In the genomic region with DNA sequence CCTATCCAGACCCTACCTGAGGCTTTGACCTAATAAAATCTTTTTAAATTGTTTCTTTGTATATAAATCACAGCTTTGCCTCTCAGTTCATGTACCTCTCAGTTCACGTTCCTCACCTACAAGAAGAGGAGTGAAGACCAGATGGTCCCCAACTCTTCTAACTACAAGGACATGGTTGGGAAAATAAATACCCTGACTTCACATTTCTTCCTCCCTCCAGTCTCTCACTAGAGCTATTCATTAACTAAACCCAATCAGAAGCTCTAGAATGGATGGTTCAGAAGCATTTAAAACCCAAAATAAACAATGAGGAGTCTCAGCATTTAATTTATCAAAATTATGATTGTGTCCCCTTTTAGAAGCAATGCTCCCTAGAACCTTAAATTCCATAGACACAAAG, we compare ENCODE assay signal across 22 cellular contexts.
DNase-seq lines count a peak whose midpoint lies in the region; ATAC-seq, FAIRE-seq and TF ChIP-seq lines count a peak whose summit lies in the region.
"Had no signal": no experiment of that assay in that cellular context is flagged by ENCODE, and none has a peak within 500 bp of the region (broad histone marks: within the 10 kb centered on the region; RNA-seq: fewer than 3 reads in every experiment).

No MANE protein-coding gene starts in this region.

- H3K4me3 Mint-ChIP-seq in Caco-2 (ENCODE audit: unreplicated experiment) = peak overlapping the region; percentile 56
- H3K4me3 Mint-ChIP-seq: CD4-positive, CD25-positive, alpha-beta regulatory T cell; GM23338 had no signal

- H3K4me3 ChIP-seq in Caco-2 (ENCODE audit: low read depth, low read length) (no peak overlapping the region), colonic mucosa (no peak overlapping the region), liver (ENCODE audit: low read depth in 1 of 3, low read length in 3 of 3) (no peak overlapping the region), small intestine (ENCODE audit: low read depth in 1 of 2, low read length in 2 of 2) (no peak overlapping the region), esophagus muscularis mucosa (no peak overlapping the region)
- H3K4me3 ChIP-seq: GM23338, HAP-1, PC-9 had no signal

- intact Hi-C loops in Caco-2 (cut with micrococcal nuclease; ENCODE audit: unreplicated experiment) (loop anchor here (5.0 kb wide), 2 partner anchors 48 to 148 kb away; no protein-coding TSS in a partner anchor), colonic mucosa (cut with DNase I) (no loop called here), esophagus muscularis mucosa (cut with DNase I) (no loop called here), left cardiac atrium (cut with DNase I) (no loop called here)

- DNase-seq in Caco-2 (peak in 1 of 2 experiments; percentile 18), colonic mucosa (no peak), small intestine (peak; percentile 17), esophagus muscularis mucosa (ENCODE audit: extremely low spot score) (no peak), left cardiac atrium (no peak)
- DNase-seq: BE2C; CD4-positive, CD25-positive, alpha-beta regulatory T cell; DMS153; EL; GF-D8; KBM-7; NCI-H1092; NCI-H1436; NCI-H1930; NCI-H2227 treated with DMSO at 0.1 percent for 48 hours; RPMI8226; SHP77 had no signal

- no peak for FAIRE-seq in small intestine (lab: Jason Lieb, UNC)

- H3K9me3 Mint-ChIP-seq in Caco-2 (ENCODE audit: unreplicated experiment) = no peaks in the 10 kb centered on the region
- H3K9me3 Mint-ChIP-seq: GM23338 had no signal

- H3K9me3 ChIP-seq in Caco-2 = no peaks in the 10 kb centered on the region
- no peaks in the 10 kb centered on the region for H3K9me3 ChIP-seq in colonic mucosa
- no peaks in the 10 kb centered on the region for H3K9me3 ChIP-seq in liver (ENCODE audit: control insufficient read depth in 4 of 4, low read length in 3 of 4)
- no peaks in the 10 kb centered on the region for H3K9me3 ChIP-seq in small intestine (ENCODE audit: control insufficient read depth, low read depth)
- H3K9me3 ChIP-seq in esophagus muscularis mucosa = no peaks in the 10 kb centered on the region
- H3K9me3 ChIP-seq: BE2C, HAP-1 had no signal

- TF ChIP-seq EP300 in esophagus muscularis mucosa (IDR thresholded peaks at IDR 0.05) = no peak

- no peaks in the 10 kb centered on the region for H3K36me3 Mint-ChIP-seq in Caco-2 (ENCODE audit: insufficient read depth, unreplicated experiment)
- H3K36me3 Mint-ChIP-seq: CD4-positive, CD25-positive, alpha-beta regulatory T cell had no signal

- TF ChIP-seq POLR2A in esophagus muscularis mucosa (IDR thresholded peaks at IDR 0.05; ENCODE audit: low read depth) = no peak

- no peak for TF ChIP-seq RAD21 in liver (IDR thresholded peaks at IDR 0.05)

- H3K27ac ChIP-seq in colonic mucosa (peak overlapping the region; percentile 80), liver (ENCODE audit: low read depth in 1 of 2, low read length in 2 of 2) (peak overlapping the region; percentile 86 to 93), small intestine (ENCODE audit: low read depth in 1 of 2, low read length in 1 of 2) (no peak overlapping the region), esophagus muscularis mucosa (replicated peaks in 1 of 4) (no peak overlapping the region)
- H3K27ac ChIP-seq: PC-9 had no signal

- POLR2A ChIA-PET in Caco-2 (lab: Charles Lee) = interaction anchor here (0.7 kb wide), 1 partner anchor 66 kb away, joined by 3 read pairs; no protein-coding TSS in a partner anchor

- peaks cover 38% of the 10 kb centered on the region for H3K4me1 Mint-ChIP-seq in Caco-2 (ENCODE audit: low read depth, unreplicated experiment)
- H3K4me1 Mint-ChIP-seq: CD4-positive, CD25-positive, alpha-beta regulatory T cell; GM23338 had no signal

- H3K27me3 Mint-ChIP-seq in Caco-2 (ENCODE audit: insufficient read depth, unreplicated experiment) = no peaks in the 10 kb centered on the region
- H3K27me3 Mint-ChIP-seq: CD4-positive, CD25-positive, alpha-beta regulatory T cell had no signal

- ATAC-seq in HG03280 (IDR thresholded peaks at IDR 0.05; ENCODE audit: unreplicated experiment) = no peak
- ATAC-seq in left cardiac atrium = no peak
- ATAC-seq: GM23338 had no signal

- H3K27me3 ChIP-seq in Caco-2 (replicated peaks; ENCODE audit: control insufficient read depth, insufficient read depth, low read length) (no peaks in the 10 kb centered on the region), colonic mucosa (no peaks in the 10 kb centered on the region), liver (ENCODE audit: control insufficient read depth in 4 of 4, insufficient read depth in 4 of 4, low read length in 3 of 4) (no peaks in the 10 kb centered on the region), small intestine (ENCODE audit: control insufficient read depth in 2 of 2, insufficient read depth in 2 of 2, low read length in 2 of 2) (no peaks in the 10 kb centered on the region), esophagus muscularis mucosa (no peaks in the 10 kb centered on the region)
- H3K27me3 ChIP-seq: BE2C had no signal

- WGBS in liver = 49% methylated on average over 1 of the region's 1 CpG
- 8 to 67% (median 26%) methylated on average over 1 of the region's 1 CpG for WGBS in small intestine, 3 donors
- 96% methylated on average over 1 of the region's 1 CpG for WGBS in esophagus muscularis mucosa

- no TSS peak for BruUV-seq in Caco-2 (replicated peaks; lab: Mats Ljungman, UMichigan)

- no peak overlapping the region for H3K9ac ChIP-seq in colonic mucosa (ENCODE audit: low read depth in 2 of 2, low read length in 2 of 2)
- peak overlapping the region in 1 of 2 donors; percentile 50 for H3K9ac ChIP-seq in liver (ENCODE audit: low read depth in 1 of 2, low read length in 2 of 2)

- H3K36me3 ChIP-seq in Caco-2 (ENCODE audit: control insufficient read depth, insufficient read depth, low read length) (no peaks in the 10 kb centered on the region), colonic mucosa (no peaks in the 10 kb centered on the region), liver (ENCODE audit: control insufficient read depth in 4 of 4, insufficient read depth in 3 of 4, low read depth in 1 of 4, low read length in 3 of 4) (no peaks in the 10 kb centered on the region), small intestine (ENCODE audit: control insufficient read depth in 2 of 2, insufficient read depth in 2 of 2, low read length in 2 of 2) (no peaks in the 10 kb centered on the region), esophagus muscularis mucosa (no peaks in the 10 kb centered on the region)
- H3K36me3 ChIP-seq: BE2C, HAP-1 had no signal

- TF ChIP-seq CTCF in Caco-2 (IDR thresholded peaks at IDR 0.05; ENCODE audit: insufficient read depth in 1 of 2, low read depth in 1 of 2, low read length in 1 of 2, severe bottlenecking in 1 of 2, unreplicated experiment in 1 of 2) (no peak), colonic mucosa (IDR thresholded peaks at IDR 0.05) (no peak), liver (IDR thresholded peaks at IDR 0.05; ENCODE audit: low read depth, low read length, missing input control) (no peak), esophagus muscularis mucosa (IDR thresholded peaks at IDR 0.05) (no peak)

- H3K27ac Mint-ChIP-seq in Caco-2 (ENCODE audit: unreplicated experiment) = peak overlapping the region; percentile 93
- H3K27ac Mint-ChIP-seq: CD4-positive, CD25-positive, alpha-beta regulatory T cell; GM23338 had no signal

- H3K4me1 ChIP-seq in Caco-2 = peaks cover 59% of the 10 kb centered on the region
- H3K4me1 ChIP-seq in colonic mucosa = peaks cover 4% of the 10 kb centered on the region
- peaks cover 5 to 42% (median 29%) of the 10 kb centered on the region in 4 donors for H3K4me1 ChIP-seq in liver (ENCODE audit: control insufficient read depth in 4 of 4, insufficient read depth in 4 of 4, low read length in 3 of 4)
- H3K4me1 ChIP-seq in small intestine (ENCODE audit: control insufficient read depth in 2 of 2, insufficient read depth in 1 of 2, low read depth in 1 of 2, low read length in 1 of 2) = peaks cover 4 to 6% of the 10 kb centered on the region in 2 donors
- peaks cover 0 to 47% (median 34%) of the 10 kb centered on the region in 4 donors for H3K4me1 ChIP-seq in esophagus muscularis mucosa
- H3K4me1 ChIP-seq: BE2C, HAP-1 had no signal

- CTCF ChIA-PET in Caco-2 (lab: Charles Lee) = interaction anchor here (0.9 kb wide), 1 partner anchor 66 kb away, joined by 3 read pairs; no protein-coding TSS in a partner anchor

TF ChIP-seq in liver, 16 proteins besides CTCF, POLR2A, EP300 and RAD21 (continues in another document):
- TF ChIP-seq, protein P1, sequence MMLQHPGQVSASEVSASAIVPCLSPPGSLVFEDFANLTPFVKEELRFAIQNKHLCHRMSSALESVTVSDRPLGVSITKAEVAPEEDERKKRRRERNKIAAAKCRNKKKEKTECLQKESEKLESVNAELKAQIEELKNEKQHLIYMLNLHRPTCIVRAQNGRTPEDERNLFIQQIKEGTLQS (IDR thresholded peaks at IDR 0.05) = no peak
- TF ChIP-seq SP1 (IDR thresholded peaks at IDR 0.05) = no peak
- no peak for TF ChIP-seq FOXA1 (IDR thresholded peaks at IDR 0.05)
- TF ChIP-seq GABPA (IDR thresholded peaks at IDR 0.05 in 1 of 2, conservative IDR thresholded peaks at IDR 0.05 in 1 of 2) = no peak
- no peak for TF ChIP-seq RXRA (IDR thresholded peaks at IDR 0.05)
- TF ChIP-seq, protein P2, sequence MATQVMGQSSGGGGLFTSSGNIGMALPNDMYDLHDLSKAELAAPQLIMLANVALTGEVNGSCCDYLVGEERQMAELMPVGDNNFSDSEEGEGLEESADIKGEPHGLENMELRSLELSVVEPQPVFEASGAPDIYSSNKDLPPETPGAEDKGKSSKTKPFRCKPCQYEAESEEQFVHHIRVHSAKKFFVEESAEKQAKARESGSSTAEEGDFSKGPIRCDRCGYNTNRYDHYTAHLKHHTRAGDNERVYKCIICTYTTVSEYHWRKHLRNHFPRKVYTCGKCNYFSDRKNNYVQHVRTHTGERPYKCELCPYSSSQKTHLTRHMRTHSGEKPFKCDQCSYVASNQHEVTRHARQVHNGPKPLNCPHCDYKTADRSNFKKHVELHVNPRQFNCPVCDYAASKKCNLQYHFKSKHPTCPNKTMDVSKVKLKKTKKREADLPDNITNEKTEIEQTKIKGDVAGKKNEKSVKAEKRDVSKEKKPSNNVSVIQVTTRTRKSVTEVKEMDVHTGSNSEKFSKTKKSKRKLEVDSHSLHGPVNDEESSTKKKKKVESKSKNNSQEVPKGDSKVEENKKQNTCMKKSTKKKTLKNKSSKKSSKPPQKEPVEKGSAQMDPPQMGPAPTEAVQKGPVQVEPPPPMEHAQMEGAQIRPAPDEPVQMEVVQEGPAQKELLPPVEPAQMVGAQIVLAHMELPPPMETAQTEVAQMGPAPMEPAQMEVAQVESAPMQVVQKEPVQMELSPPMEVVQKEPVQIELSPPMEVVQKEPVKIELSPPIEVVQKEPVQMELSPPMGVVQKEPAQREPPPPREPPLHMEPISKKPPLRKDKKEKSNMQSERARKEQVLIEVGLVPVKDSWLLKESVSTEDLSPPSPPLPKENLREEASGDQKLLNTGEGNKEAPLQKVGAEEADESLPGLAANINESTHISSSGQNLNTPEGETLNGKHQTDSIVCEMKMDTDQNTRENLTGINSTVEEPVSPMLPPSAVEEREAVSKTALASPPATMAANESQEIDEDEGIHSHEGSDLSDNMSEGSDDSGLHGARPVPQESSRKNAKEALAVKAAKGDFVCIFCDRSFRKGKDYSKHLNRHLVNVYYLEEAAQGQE (IDR thresholded peaks at IDR 0.05) = no peak
- TF ChIP-seq, protein P3, sequence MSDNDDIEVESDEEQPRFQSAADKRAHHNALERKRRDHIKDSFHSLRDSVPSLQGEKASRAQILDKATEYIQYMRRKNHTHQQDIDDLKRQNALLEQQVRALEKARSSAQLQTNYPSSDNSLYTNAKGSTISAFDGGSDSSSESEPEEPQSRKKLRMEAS (IDR thresholded peaks at IDR 0.05) = no peak

Comparison
In these comparisons a context has a peak if more than half of its experiments do, and no peak if none do; other contexts are left out.
1. H3K27ac ChIP-seq: peak in colonic mucosa (single experiment) and liver (2 of 2); none in small intestine (0 of 2) and esophagus muscularis mucosa (0 of 4).